31 cellular contexts compared by ENCODE assay signal in the genomic region with DNA sequence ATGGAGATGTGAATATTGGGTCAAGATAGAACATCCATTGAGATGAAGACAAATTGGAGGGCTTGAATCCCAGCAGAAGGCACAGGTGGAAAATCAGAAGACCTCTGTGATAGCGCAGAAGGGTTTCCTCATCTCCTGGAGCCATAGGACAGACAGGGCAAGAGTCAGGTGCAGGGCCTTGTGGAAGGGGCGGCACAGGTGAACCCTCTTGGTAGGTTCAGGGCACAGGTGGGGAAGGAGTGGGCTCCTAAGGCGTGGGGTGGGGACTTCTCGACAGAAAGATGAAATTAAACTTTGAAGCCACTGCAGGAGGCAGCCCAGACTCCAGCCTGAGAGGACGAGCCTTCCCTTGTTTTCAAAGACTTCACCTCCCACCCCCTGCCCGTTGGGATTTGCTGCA.
"Had no signal": no experiment of that assay in that cellular context is flagged by ENCODE, and none has a peak within 500 bp of the region (broad histone marks: within the 10 kb centered on the region; RNA-seq: fewer than 3 reads in every experiment).

No MANE protein-coding gene starts in this region.

- H3K4me1 Mint-ChIP-seq: activated CD4-positive, alpha-beta T cell treated with anti-CD3 and anti-CD28 coated beads, Interleukin-2, amount 10 ng/mL, durations not matched to agents 7 days and 5 days; central memory CD8-positive, alpha-beta T cell had no signal

- H3K9ac ChIP-seq: SK-N-SH had no signal

- H3K27me3 ChIP-seq: MG63, Peyer's patch, SJSA1 had no signal

- DNase-seq: activated CD4-positive, alpha-beta T cell treated with anti-CD3 and anti-CD28 coated beads, Interleukin-2, amount 10 ng/mL, durations not matched to agents 7 days and 5 days; activated CD4-positive, alpha-beta T cell treated with anti-CD3 and anti-CD28 coated beads, Interleukin-2, amount 50 U/mL, for 48 hours; activated effector memory CD4-positive, alpha-beta T cell treated with Interleukin-2 at 50 U/mL for 16 hours; activated naive CD4-positive, alpha-beta T cell treated with anti-CD3 and anti-CD28 coated beads, Interleukin-2, amount 10 ng/mL, durations not matched to agents 7 days and 5 days; activated naive CD8-positive, alpha-beta T cell treated with anti-CD3 and anti-CD28 coated beads, Interleukin-2, amount 50 U/mL, for 24 hours; activated T-cell treated with anti-CD3 and anti-CD28 coated beads, Interleukin-2, amount 50 U/mL, for 48 hours; anterior cingulate cortex; Karpas-422; KBM-7; NCI-H1048; NCI-H1105 treated with DMSO at 0.1 percent for 48 hours; NCI-H1436; NCI-H2029; NCI-H2171; NCI-H510A; NCI-H526; NCI-H748 treated with DMSO at 0.1 percent for 48 hours; NK-92 treated with Interleukin-12 subunit alpha and Interleukin-12 subunit beta, amount 100 ng/mL, for 24 hours; RPMI8226; SHP77 treated with DMSO at 0.1 percent for 48 hours; SK-N-SH had no signal

- H3K27ac Mint-ChIP-seq: activated CD4-positive, alpha-beta T cell treated with anti-CD3 and anti-CD28 coated beads, Interleukin-2, amount 10 ng/mL, durations not matched to agents 7 days and 5 days; activated naive CD4-positive, alpha-beta T cell treated with anti-CD3 and anti-CD28 coated beads, Interleukin-2, amount 10 ng/mL, durations not matched to agents 7 days and 5 days; activated naive CD8-positive, alpha-beta T cell; activated naive CD8-positive, alpha-beta T cell treated with anti-CD3 and anti-CD28 coated beads, Interleukin-2, amount 50 U/mL, for 24 hours; brain; T-helper 1 cell treated with Interleukin-12 subunit alpha and Interleukin-12 subunit beta and Interleukin-4 antibody, amounts not matched to agents 30 μg/mL and 1 μg/mL, for 36 hours; T-helper 2 cell treated with Interferon-gamma antibody and Interleukin-4, amounts not matched to agents 5 μg/mL and 100 μg/mL, for 36 hours had no signal

- H3K4me3 ChIP-seq: MG63, Peyer's patch, SJSA1 had no signal

- H3K27ac ChIP-seq: Peyer's patch, SJSA1 had no signal

- ATAC-seq: activated naive CD8-positive, alpha-beta T cell treated with anti-CD3 and anti-CD28 coated beads, Interleukin-2, amount 50 U/mL, for 24 hours; PC-3 had no signal

- H3K4me1 ChIP-seq: SJSA1 had no signal

- H3K9me3 Mint-ChIP-seq: central memory CD8-positive, alpha-beta T cell; T-helper 2 cell treated with Interferon-gamma antibody and Interleukin-4, amounts not matched to agents 5 μg/mL and 100 μg/mL, for 36 hours had no signal

- H3K36me3 Mint-ChIP-seq: activated naive CD4-positive, alpha-beta T cell treated with anti-CD3 and anti-CD28 coated beads, Interleukin-2, amount 10 ng/mL, durations not matched to agents 7 days and 5 days had no signal

- FAIRE-seq: TTC549 had no signal

- H3K27me3 Mint-ChIP-seq: brain had no signal

- H3K9me3 ChIP-seq: MG63, Peyer's patch, SJSA1, SK-N-SH had no signal

- H3K36me3 ChIP-seq: MG63, Peyer's patch, SJSA1 had no signal

- H3K4me2 ChIP-seq: SK-N-SH had no signal

- H3K4me3 Mint-ChIP-seq: activated CD4-positive, alpha-beta T cell treated with anti-CD3 and anti-CD28 coated beads, Interleukin-2, amount 10 ng/mL, durations not matched to agents 7 days and 5 days; activated naive CD4-positive, alpha-beta T cell treated with anti-CD3 and anti-CD28 coated beads, Interleukin-2, amount 10 ng/mL, durations not matched to agents 7 days and 5 days; activated naive CD8-positive, alpha-beta T cell; activated naive CD8-positive, alpha-beta T cell treated with anti-CD3 and anti-CD28 coated beads, Interleukin-2, amount 50 U/mL, for 24 hours; brain; central memory CD8-positive, alpha-beta T cell; T-helper 1 cell treated with Interleukin-12 subunit alpha and Interleukin-12 subunit beta and Interleukin-4 antibody, amounts not matched to agents 30 μg/mL and 1 μg/mL, for 36 hours; T-helper 2 cell treated with Interferon-gamma antibody and Interleukin-4, amounts not matched to agents 5 μg/mL and 100 μg/mL, for 36 hours had no signal
